Comparison of ENCODE assay signal across 23 cellular contexts in genomic region chr22:19611590-19611989, GRCh38.
"Had no signal": no experiment of that assay in that cellular context is flagged by ENCODE, and none has a peak within 500 bp of the region (broad histone marks: within the 10 kb centered on the region; RNA-seq: fewer than 3 reads in every experiment).

No MANE protein-coding gene starts in this region.

- H3K36me3 ChIP-seq: SJSA1 had no signal

- DNase-seq: Kasumi-1, KG1, MM.1S, NCI-H1092, NCI-H1105 treated with DMSO at 0.1 percent for 48 hours, NCI-H1417 treated with DMSO at 0.1 percent for 48 hours, NCI-H146, NCI-H1694 treated with DMSO at 0.1 percent for 48 hours, NCI-H1930, NCI-H2081, NCI-H2107, NCI-H226, NCI-H446, NCI-H510A, NCI-H524 treated with DMSO at 0.1 percent for 48 hours, NCI-H69, NCI-H774, Right ventricle myocardium superior, RPMI8226, SIG-M5 had no signal

- H3K4me3 ChIP-seq: SJSA1, SK-N-MC had no signal

- FAIRE-seq: RCC 7860 had no signal

- H3K9me3 ChIP-seq: SJSA1 had no signal

- H3K4me1 ChIP-seq: SJSA1 had no signal

- H3K27ac ChIP-seq: SJSA1, SK-N-MC had no signal
